Comparison of ENCODE assay signal across 17 cellular contexts in the genomic region with DNA sequence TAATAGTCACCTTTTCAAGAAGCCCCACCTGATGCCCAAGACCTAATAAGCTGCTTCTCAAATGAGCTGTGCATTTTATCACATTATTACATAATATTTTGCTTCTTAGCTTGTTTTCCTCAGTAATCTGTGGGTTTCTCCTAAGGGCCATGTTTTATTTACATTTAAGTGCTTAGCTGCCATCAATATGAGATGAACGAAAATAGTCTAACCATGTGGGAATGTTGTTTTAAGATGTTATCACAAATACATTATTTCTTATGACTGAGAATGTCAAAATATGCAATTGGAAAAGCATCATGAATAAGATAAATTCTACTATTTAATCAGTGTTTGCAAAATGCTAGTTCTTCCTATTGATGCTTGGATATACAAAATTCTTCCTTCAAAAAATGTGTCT. TPM values are rescaled to one million over a fixed set of nuclear protein-coding genes. Genes with fewer than 3 reads are reported as not detected.
DNase-seq lines count a peak whose midpoint lies in the region; ATAC-seq and TF ChIP-seq lines count a peak whose summit lies in the region.
"Had no signal": no experiment of that assay in that cellular context is flagged by ENCODE, and none has a peak within 500 bp of the region (broad histone marks: within the 10 kb centered on the region; RNA-seq: fewer than 3 reads in every experiment).

No MANE protein-coding gene starts in this region.

- no peak for ATAC-seq in CD8-positive, alpha-beta T cell
- no peak for ATAC-seq in GM18517 (IDR thresholded peaks at IDR 0.05; ENCODE audit: unreplicated experiment)
- ATAC-seq: gastroesophageal sphincter had no signal

- no peak for TF ChIP-seq EP300 in suprapubic skin (IDR thresholded peaks at IDR 0.05)

- no TSS peak for BruUV-seq in PC-9 (replicated peaks; lab: Mats Ljungman, UMichigan)

- H3K36me3 Mint-ChIP-seq in CD8-positive, alpha-beta T cell: peaks cover 85% of the 10 kb centered on the region

- POLR2A ChIA-PET in CD8-positive, alpha-beta T cell (lab: Charles Lee): interaction anchor here (1.0 to 6.8 kb wide), 4 partner anchors 7 to 94 kb away, joined by 3 to 57 read pairs (median 24); partner anchors contain the start of gene ARRDC3
- POLR2A ChIA-PET in PC-9 (lab: Charles Lee; ENCODE audit: unreplicated experiment): interaction anchor here (0.7 kb wide), 1 partner anchor 70 kb away, joined by 8 read pairs; no protein-coding TSS in a partner anchor

- H2AK5ac ChIP-seq in trophoblast cell (ENCODE audit: low read length): no peak overlapping the region

- no peak overlapping the region for H3K4ac ChIP-seq in trophoblast cell (ENCODE audit: low read depth, low read length)

- H3K27ac Mint-ChIP-seq in CD8-positive, alpha-beta T cell: peak overlapping the region; percentile 82

- H2BK120ac ChIP-seq in trophoblast cell (ENCODE audit: insufficient read depth, low read length, poor library complexity): no peak overlapping the region

- peaks cover 77% of the 10 kb centered on the region for H3F3A ChIP-seq in PC-9 (ENCODE audit: insufficient read depth, low read depth)

- no peaks in the 10 kb centered on the region for H3K9me3 ChIP-seq in CD8-positive, alpha-beta T cell (ENCODE audit: low read length)
- no peaks in the 10 kb centered on the region for H3K9me3 ChIP-seq in PC-9 (ENCODE audit: insufficient read depth, low read depth)
- H3K9me3 ChIP-seq in trophoblast cell (ENCODE audit: insufficient read depth, low read depth, low read length): no peaks in the 10 kb centered on the region
- no peaks in the 10 kb centered on the region for H3K9me3 ChIP-seq in suprapubic skin
- H3K9me3 ChIP-seq: gastroesophageal sphincter, transverse colon had no signal

- no peak overlapping the region for H2BK12ac ChIP-seq in trophoblast cell (ENCODE audit: low read length)

- H3K79me1 ChIP-seq in trophoblast cell (ENCODE audit: low read length): no peaks in the 10 kb centered on the region

- no peak overlapping the region for H3K9ac ChIP-seq in trophoblast cell (ENCODE audit: low read length)

- H3K36me3 ChIP-seq in CD8-positive, alpha-beta T cell (ENCODE audit: insufficient read depth, low read length): peaks cover 71% of the 10 kb centered on the region
- H3K36me3 ChIP-seq in PC-9 (ENCODE audit: low read depth) (peaks cover 91% of the 10 kb centered on the region), trophoblast cell (ENCODE audit: control insufficient read depth in 1 of 2, insufficient read depth in 2 of 2, low read length in 2 of 2) (peaks cover 9 to 23% of the 10 kb centered on the region in 2 experiments), suprapubic skin (peaks cover 78% of the 10 kb centered on the region)

- no peaks in the 10 kb centered on the region for H3K9me2 ChIP-seq in PC-9 (ENCODE audit: insufficient read depth)

- WGBS in trophoblast cell (ENCODE audit: extremely low coverage, insufficient coverage, insufficient read length): no CpG with 5 or more reads among the region's 1 CpG
- 68% methylated on average over 1 of the region's 1 CpG for WGBS in suprapubic skin

- no peak overlapping the region for H4K12ac ChIP-seq in trophoblast cell (ENCODE audit: low read depth, low read length)

- no peak overlapping the region for H2BK5ac ChIP-seq in trophoblast cell (ENCODE audit: low read depth, low read length, poor library complexity)

- no peak overlapping the region for H3K18ac ChIP-seq in trophoblast cell (ENCODE audit: low read length)

- H2AFZ ChIP-seq in PC-9 (no peak overlapping the region), trophoblast cell (ENCODE audit: insufficient read depth, low read length, poor library complexity) (no peak overlapping the region)

- no peak for DNase-seq in CD8-positive, alpha-beta T cell
- DNase-seq in PC-9 (no peak), epithelial cell of prostate (ENCODE audit: low read depth, low spot score) (no peak), trophoblast cell (peak; percentile 9 to 63), KG1 (lab: John Stamatoyannopoulos, UW) (no peak), suprapubic skin (ENCODE audit: low spot score in 2 of 2) (no peak), NCI-H524 treated with DMSO at 0.1 percent for 48 hours (lab: John Stamatoyannopoulos, UW) (no peak)
- DNase-seq: activated CD4-positive, CD25-positive, alpha-beta regulatory T cell; activated T-cell treated with anti-CD3 and anti-CD28 coated beads, Interleukin-2, amount 50 U/mL, for 1 hour; C1 segment of cervical spinal cord; effector CD4-positive, alpha-beta T cell; NCI-H446; stimulated activated CD4-positive, alpha-beta T cell treated with anti-CD3 and anti-CD28 coated beads, Interleukin-15, amount 100 ng/mL, for 24 hours; transverse colon had no signal

- intact Hi-C loops in CD8-positive, alpha-beta T cell (cut with DNase I, micrococcal nuclease): loop anchor here in 1 of 2 experiments (10.0 kb wide), 1 partner anchor 898 kb away; the partner anchor contains the start of genes MBLAC2 and POLR3G
- intact Hi-C loops in PC-9 (cut with micrococcal nuclease; ENCODE audit: unreplicated experiment): no loop called here

- CTCF ChIA-PET in CD8-positive, alpha-beta T cell (lab: Charles Lee): interaction anchor here (0.6 to 1.1 kb wide), 3 partner anchors 65 to 146 kb away, joined by 3 to 4 read pairs (median 3); no protein-coding TSS in a partner anchor
- CTCF ChIA-PET in PC-9 (lab: Charles Lee): no interaction called here

- H3K79me2 ChIP-seq in PC-9 (ENCODE audit: low read depth) (peaks cover 41% of the 10 kb centered on the region), trophoblast cell (ENCODE audit: control insufficient read depth, insufficient read depth, low read length, poor library complexity) (no peaks in the 10 kb centered on the region)

- H3K4me1 Mint-ChIP-seq in CD8-positive, alpha-beta T cell (ENCODE audit: low read depth): peaks cover 67% of the 10 kb centered on the region

- no peak for TF ChIP-seq CTCF in CD8-positive, alpha-beta T cell (IDR thresholded peaks at IDR 0.05)
- no peak for TF ChIP-seq CTCF in PC-9 (conservative IDR thresholded peaks at IDR 0.05)
- TF ChIP-seq CTCF in suprapubic skin (IDR thresholded peaks at IDR 0.05): no peak

- H3K4me2 ChIP-seq in PC-9: no peak overlapping the region
- H3K4me2 ChIP-seq in trophoblast cell (ENCODE audit: low read length): no peak overlapping the region

- no peak overlapping the region for H4K8ac ChIP-seq in trophoblast cell (ENCODE audit: low read depth, low read length)

- no peak overlapping the region for H3K23ac ChIP-seq in trophoblast cell (ENCODE audit: low read length)

- H3K27me3 ChIP-seq in CD8-positive, alpha-beta T cell (ENCODE audit: insufficient read depth, low read length): no peaks in the 10 kb centered on the region
- H3K27me3 ChIP-seq in PC-9 (ENCODE audit: insufficient read depth, low read depth) (no peaks in the 10 kb centered on the region), trophoblast cell (ENCODE audit: insufficient read depth, low read length) (no peaks in the 10 kb centered on the region), suprapubic skin (no peaks in the 10 kb centered on the region)
- H3K27me3 ChIP-seq: gastroesophageal sphincter, transverse colon had no signal

- no peak overlapping the region for H3K27ac ChIP-seq in CD8-positive, alpha-beta T cell (ENCODE audit: low read depth, low read length)
- H3K27ac ChIP-seq in PC-9: peak overlapping the region; percentile 24
- peak overlapping the region; percentile 10 for H3K27ac ChIP-seq in epithelial cell of prostate
- H3K27ac ChIP-seq in trophoblast cell (ENCODE audit: low read depth, low read length): no peak overlapping the region
- no peak overlapping the region for H3K27ac ChIP-seq in suprapubic skin

- TF ChIP-seq POLR2A in suprapubic skin (IDR thresholded peaks at IDR 0.05): no peak

- no peak overlapping the region for H3K4me3 ChIP-seq in CD8-positive, alpha-beta T cell (ENCODE audit: low read depth, low read length)
- H3K4me3 ChIP-seq in PC-9 (no peak overlapping the region), trophoblast cell (ENCODE audit: low read depth, low read length) (no peak overlapping the region), suprapubic skin (no peak overlapping the region)
- H3K4me3 ChIP-seq: gastroesophageal sphincter, transverse colon had no signal

- no peaks in the 10 kb centered on the region for H3K9me3 Mint-ChIP-seq in CD8-positive, alpha-beta T cell

- H3K27me3 Mint-ChIP-seq in CD8-positive, alpha-beta T cell (ENCODE audit: low read depth): no peaks in the 10 kb centered on the region
- H3K27me3 Mint-ChIP-seq: progenitor cell of endocrine pancreas had no signal

- H3K4me3 Mint-ChIP-seq in CD8-positive, alpha-beta T cell: no peak overlapping the region

- no peak overlapping the region for H3K14ac ChIP-seq in trophoblast cell (ENCODE audit: low read length)

- peaks cover 46% of the 10 kb centered on the region for H3K4me1 ChIP-seq in CD8-positive, alpha-beta T cell (ENCODE audit: insufficient read depth, low read length)
- H3K4me1 ChIP-seq in PC-9 (replicated peaks; ENCODE audit: insufficient read depth): peaks cover 3% of the 10 kb centered on the region
- no peaks in the 10 kb centered on the region for H3K4me1 ChIP-seq in trophoblast cell (ENCODE audit: control insufficient read depth in 1 of 2, insufficient read depth in 2 of 2, low read length in 2 of 2)
- H3K4me1 ChIP-seq in suprapubic skin: peaks cover 53% of the 10 kb centered on the region

- no peak overlapping the region for H4K91ac ChIP-seq in trophoblast cell (ENCODE audit: low read depth, low read length)

- H4K20me1 ChIP-seq in PC-9 (ENCODE audit: insufficient read depth): 0 out of 2 replicates have a peak, but pooled peaks cover 5% of the 10 kb centered on the region

RNA-seq across cellular contexts. Expression of gene ARRDC3, which starts 10.1 kb away (rescaled TPM):
- total RNA-seq in CD8-positive, alpha-beta T cell: 100 to 1,000 TPM; 131 to 132 TPM
- total RNA-seq in PC-9 (2021) (25.0 and 32.0 TPM in 2 replicates), suprapubic skin (10 to 100 TPM; 30.1 to 84.4 (median 49.6) TPM)
- polyA plus RNA-seq in trophoblast cell (2013): 40.6 and 42.0 TPM in 2 replicates

Comparison
In these comparisons a context has a peak if more than half of its experiments do, and no peak if none do; other contexts are left out.
1. DNase-seq: peak in trophoblast cell (2 of 2); none in CD8-positive, alpha-beta T cell (0 of 7), PC-9 (0 of 2), epithelial cell of prostate (single experiment), KG1 (single experiment), suprapubic skin (0 of 2) and NCI-H524 treated with DMSO at 0.1 percent for 48 hours (single experiment).
2. H3K27ac ChIP-seq: peak in PC-9 (single experiment) and epithelial cell of prostate (single experiment); none in CD8-positive, alpha-beta T cell (single experiment), trophoblast cell (single experiment) and suprapubic skin (single experiment).